In the genomic region with DNA sequence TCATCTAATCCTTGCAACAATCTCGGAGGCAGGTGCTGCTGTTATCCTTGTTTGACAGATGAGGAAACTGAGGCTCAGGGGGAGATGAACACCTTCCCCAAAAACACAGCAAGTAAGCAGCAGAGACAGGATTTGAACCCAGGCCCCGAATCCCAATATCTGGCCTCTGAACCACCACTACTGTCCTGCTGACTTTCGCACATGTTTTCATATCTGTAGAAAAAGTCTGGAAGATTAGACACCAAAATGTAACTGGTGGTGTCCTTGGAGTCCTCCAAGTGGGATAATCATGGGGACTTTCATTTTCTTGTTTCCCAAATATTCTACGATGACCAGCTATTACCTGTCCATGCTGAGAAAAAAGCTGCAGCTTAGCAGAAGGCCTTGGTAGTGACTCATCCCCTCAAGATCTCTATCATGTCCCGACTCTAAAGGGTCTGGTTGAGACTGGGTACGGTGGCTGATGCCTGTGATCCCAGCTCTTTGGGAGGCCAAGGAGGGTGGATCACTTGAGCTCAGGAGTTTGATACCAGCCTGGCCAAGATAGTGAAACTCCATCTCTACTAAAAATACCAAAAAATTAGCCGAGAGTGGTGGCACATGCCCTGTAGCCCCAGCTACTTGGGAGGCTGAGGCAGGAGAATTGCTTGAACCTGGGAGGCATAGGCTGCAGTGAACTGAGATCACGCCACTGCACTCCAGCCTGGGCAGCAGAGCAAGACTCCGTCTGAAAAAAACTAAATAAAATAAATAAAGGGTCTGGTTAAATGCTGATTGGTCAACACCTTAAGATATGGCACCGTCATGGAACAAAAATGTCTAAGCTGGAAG, we compare ENCODE assay signal across 9 cellular contexts. TPM values are rescaled to one million over a fixed set of nuclear protein-coding genes. Genes with fewer than 3 reads are reported as not detected.
DNase-seq lines count a peak whose midpoint lies in the region; ATAC-seq and TF ChIP-seq lines count a peak whose summit lies in the region.
"Had no signal": no experiment of that assay in that cellular context is flagged by ENCODE, and none has a peak within 500 bp of the region (broad histone marks: within the 10 kb centered on the region; RNA-seq: fewer than 3 reads in every experiment).

No MANE protein-coding gene starts in this region.

- H3K4me1 ChIP-seq in BLaER1 treated with 17β-estradiol and CSF1 and Interleukin-3, amounts not matched to agents 10 nM and 100 nM: peaks cover 13 to 91% (median 57%) of the 10 kb centered on the region in 10 experiments
- peaks cover 44% of the 10 kb centered on the region for H3K4me1 ChIP-seq in OCI-LY7 (ENCODE audit: insufficient read depth, low read length, poor library complexity, severe bottlenecking)
- peaks cover 7% of the 10 kb centered on the region for H3K4me1 ChIP-seq in psoas muscle
- H3K4me1 ChIP-seq in BE2C: no peaks in the 10 kb centered on the region

- peak overlapping the region in 8 of 11 experiments; percentile 1 to 82 (median 40); a peak in 10 of 22 replicates for H3K9ac ChIP-seq in BLaER1 treated with 17β-estradiol and CSF1 and Interleukin-3, amounts not matched to agents 10 nM and 100 nM

- H3K4me2 ChIP-seq in BLaER1 treated with 17β-estradiol and CSF1 and Interleukin-3, amounts not matched to agents 10 nM and 100 nM: peak overlapping the region in 10 of 11 experiments; percentile 14 to 93 (median 67); a peak in 17 of 22 replicates
- H3K4me2 ChIP-seq in OCI-LY7 (ENCODE audit: low read length): peak overlapping the region; percentile 22; the same call in 1 of the 2 replicates

- intact Hi-C loops in OCI-LY7 (cut with micrococcal nuclease; ENCODE audit: unreplicated experiment) (no loop called here), psoas muscle (cut with DNase I) (no loop called here)

- no peaks in the 10 kb centered on the region for H3K27me3 ChIP-seq in BLaER1 treated with 17β-estradiol and CSF1 and Interleukin-3, amounts not matched to agents 10 nM and 100 nM
- H3K27me3 ChIP-seq in psoas muscle (ENCODE audit: insufficient read depth in 3 of 3, low read length in 2 of 3): no peaks in the 10 kb centered on the region
- H3K27me3 ChIP-seq in BE2C: no peaks in the 10 kb centered on the region

- DNase-seq in OCI-LY7 (ENCODE audit: low spot score) (no peak), dermis blood vessel endothelial cell (peak; percentile 47), psoas muscle (no peak), NCI-H2196 (lab: John Stamatoyannopoulos, UW; ENCODE audit: unreplicated experiment) (no peak), BE2C (no peak), NCI-H1048 (lab: John Stamatoyannopoulos, UW) (no peak)
- no peak for DNase-seq in stimulated activated CD4-positive, alpha-beta T cell treated with anti-CD3 and anti-CD28 coated beads, Interleukin-1b, Interleukin-23, amount 100 ng/mL, for 48 hours
- DNase-seq: activated CD8-positive, alpha-beta memory T cell treated with anti-CD3 and anti-CD28 coated beads, Interleukin-2, amount 50 U/mL, for 48 hours had no signal

- no peaks in the 10 kb centered on the region for H3K79me2 ChIP-seq in OCI-LY7 (ENCODE audit: insufficient read depth, low read depth, low read length)

- peak overlapping the region in 10 of 11 experiments; percentile 21 to 91 (median 52); a peak in 18 of 22 replicates for H3K27ac ChIP-seq in BLaER1 treated with 17β-estradiol and CSF1 and Interleukin-3, amounts not matched to agents 10 nM and 100 nM
- H3K27ac ChIP-seq in OCI-LY7 (ENCODE audit: low read depth, low read length, poor library complexity, severe bottlenecking) (peak overlapping the region; percentile 4), psoas muscle (peak overlapping the region; percentile 65)

- peak overlapping the region in 3 of 10 experiments; percentile 14 to 20 (median 19); a peak in 2 of 20 replicates for H3K4me3 ChIP-seq in BLaER1 treated with 17β-estradiol and CSF1 and Interleukin-3, amounts not matched to agents 10 nM and 100 nM
- H3K4me3 ChIP-seq in OCI-LY7 (ENCODE audit: low read depth, low read length, poor library complexity, severe bottlenecking) (no peak overlapping the region), psoas muscle (no peak overlapping the region), BE2C (ENCODE audit: low read depth, low read length) (no peak overlapping the region)

- H3K9me3 ChIP-seq in BLaER1 treated with 17β-estradiol and CSF1 and Interleukin-3, amounts not matched to agents 10 nM and 100 nM (replicated peaks in 1 of 11): peaks cover 12 to 30% (median 24%) of the 10 kb centered on the region in 11 experiments
- peaks cover 14% of the 10 kb centered on the region; the same call in 1 of the 2 replicates for H3K9me3 ChIP-seq in OCI-LY7 (ENCODE audit: low read length)
- no peaks in the 10 kb centered on the region for H3K9me3 ChIP-seq in psoas muscle
- H3K9me3 ChIP-seq in BE2C: no peaks in the 10 kb centered on the region

- no TSS peak for BruUV-seq in OCI-LY7 (replicated peaks; lab: Mats Ljungman, UMichigan)

- 83 to 91% (median 90%) methylated on average over 10 of the region's 10 CpGs for WGBS in psoas muscle, 3 donors

- CTCF ChIA-PET in OCI-LY7 (lab: Charles Lee; ENCODE audit: unreplicated experiment): no interaction called here

- peaks cover 7 to 56% (median 31%) of the 10 kb centered on the region in 11 experiments; a peak in 20 of 22 replicates for H3K36me3 ChIP-seq in BLaER1 treated with 17β-estradiol and CSF1 and Interleukin-3, amounts not matched to agents 10 nM and 100 nM
- H3K36me3 ChIP-seq in OCI-LY7 (ENCODE audit: insufficient read depth, low read length) (peaks cover 6% of the 10 kb centered on the region), psoas muscle (ENCODE audit: insufficient read depth in 1 of 2, low read depth in 1 of 2) (peaks cover 0 to 27% of the 10 kb centered on the region in 2 donors), BE2C (no peaks in the 10 kb centered on the region)

- H4K20me1 ChIP-seq in BLaER1 treated with 17β-estradiol and CSF1 and Interleukin-3, amounts not matched to agents 10 nM and 100 nM: no peaks in the 10 kb centered on the region
- H4K20me1 ChIP-seq in OCI-LY7 (ENCODE audit: insufficient read depth, low read length): no peaks in the 10 kb centered on the region

- POLR2A ChIA-PET in OCI-LY7 (lab: Charles Lee): interaction anchor here (0.6 to 1.3 kb wide), 3 partner anchors 17 to 1280 kb away, joined by 3 to 4 read pairs (median 4); no protein-coding TSS in a partner anchor

- TF ChIP-seq CTCF in OCI-LY7 (conservative IDR thresholded peaks at IDR 0.05; ENCODE audit: low read length) (no peak), psoas muscle (IDR thresholded peaks at IDR 0.05) (no peak), BE2C (IDR thresholded peaks at IDR 0.05; ENCODE audit: low read depth, low read length) (no peak)

- H3K9me2 ChIP-seq in OCI-LY7 (ENCODE audit: insufficient read depth, low read length): no peaks in the 10 kb centered on the region

- ATAC-seq in psoas muscle: no peak

- peak overlapping the region; percentile 75 for H2AFZ ChIP-seq in OCI-LY7 (ENCODE audit: low read length)

RNA-seq across cellular contexts. Expression of gene IRAK2, which starts 8.6 kb away (rescaled TPM):
- total RNA-seq in OCI-LY7 (2014; rRNA removed; shearing (Covaris generic)): 1.1 and 1.4 TPM in 2 replicates
- total RNA-seq in OCI-LY7 (2022) (1.2 and 1.4 TPM in 2 replicates), dermis blood vessel endothelial cell (42.5 and 55.6 TPM in 2 replicates), psoas muscle (10 to 100 TPM in 2 of 4 donors, 1 to 10 TPM in 2; 3.9 to 21.3 (median 12.8) TPM)
- polyA plus RNA-seq in psoas muscle: 10 to 100 TPM in 1 of 3 donors, 1 to 10 TPM in 2; 5.9 to 11.7 (median 9.1) TPM
- polyA plus RNA-seq in BE2C (2012; ENCODE audit: insufficient read depth, insufficient read length, low read depth): 0.37 TPM

RNA-seq across cellular contexts. Expression of gene VHL, which starts 31.7 kb away (rescaled TPM):
- total RNA-seq in OCI-LY7 (2014; rRNA removed; shearing (Covaris generic)): 79.9 and 82.1 TPM in 2 replicates
- total RNA-seq in OCI-LY7 (2022) (123 and 132 TPM in 2 replicates), dermis blood vessel endothelial cell (51.8 and 51.9 TPM in 2 replicates), psoas muscle (10 to 100 TPM; 13.5 to 18.2 (median 16.6) TPM)
- polyA plus RNA-seq in psoas muscle: 10 to 100 TPM in 2 of 3 donors, 1 to 10 TPM in 1; 9.7 to 18.3 (median 13.0) TPM
- polyA plus RNA-seq in BE2C (2012; ENCODE audit: insufficient read depth, insufficient read length, low read depth): 22.8 TPM

RNA-seq across cellular contexts. Expression of gene BRK1, which starts 57.8 kb away (rescaled TPM):
- 67.5 and 80.4 TPM in 2 replicates for total RNA-seq in OCI-LY7 (2014; rRNA removed; shearing (Covaris generic))
- 102 and 105 TPM in 2 replicates for total RNA-seq in OCI-LY7 (2022)
- 117 and 148 TPM in 2 replicates for total RNA-seq in dermis blood vessel endothelial cell
- 10 to 100 TPM; 73.8 to 82.7 (median 78.9) TPM for total RNA-seq in psoas muscle
- polyA plus RNA-seq in psoas muscle: 100 to 1,000 TPM; 117 to 164 (median 156) TPM
- 110 TPM for polyA plus RNA-seq in BE2C (2012; ENCODE audit: insufficient read depth, insufficient read length, low read depth)

Comparison
In these comparisons a context has a peak if more than half of its experiments do, and no peak if none do; other contexts are left out.
1. H3K27ac ChIP-seq: peak in every context shown above with its lines; median percentile 65 in psoas muscle; 52 in BLaER1 treated with 17β-estradiol and CSF1 and Interleukin-3, amounts not matched to agents 10 nM and 100 nM; 4 in OCI-LY7.